In the genomic region with DNA sequence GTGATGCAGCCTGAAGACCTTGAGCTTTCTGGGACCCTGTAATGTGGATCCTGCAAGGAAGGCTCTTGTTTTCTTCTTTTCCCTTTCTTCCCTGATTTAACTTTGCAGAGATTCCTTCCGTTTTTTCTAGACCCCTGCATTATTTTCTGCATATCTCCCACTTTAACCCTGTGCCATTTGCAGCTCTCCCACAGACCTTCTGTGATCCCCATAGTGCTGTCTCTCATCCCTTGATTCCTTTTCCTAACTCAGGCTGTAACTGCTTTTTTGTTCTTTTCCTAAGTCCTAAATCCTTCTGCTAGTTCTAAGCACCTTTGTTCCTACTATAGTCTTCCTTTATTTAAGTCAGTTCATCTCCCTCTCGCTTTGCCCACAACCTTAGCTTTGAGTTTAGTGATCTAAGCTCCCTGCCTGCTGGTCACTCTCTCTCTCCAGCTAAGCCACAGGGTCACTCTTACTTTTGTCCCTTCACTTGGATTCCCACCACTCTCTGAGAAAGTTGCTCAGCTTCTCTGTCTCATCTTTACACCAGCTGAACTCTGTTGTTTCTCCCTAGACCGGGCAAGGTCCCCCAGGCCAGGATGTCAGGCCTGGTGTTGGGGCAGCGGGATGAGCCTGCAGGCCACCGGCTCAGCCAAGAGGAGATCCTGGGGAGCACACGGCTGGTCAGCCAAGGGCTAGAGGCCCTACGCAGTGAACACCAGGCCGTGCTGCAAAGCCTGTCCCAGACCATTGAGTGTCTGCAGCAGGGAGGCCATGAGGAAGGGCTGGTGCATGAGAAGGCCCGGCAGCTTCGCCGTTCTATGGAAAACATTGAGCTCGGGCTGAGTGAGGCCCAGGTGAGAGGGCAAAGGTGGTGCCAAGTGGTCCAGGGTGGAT, we compare ENCODE assay signal across 11 cellular contexts. TPM values are rescaled to one million over a fixed set of nuclear protein-coding genes. Genes with fewer than 3 reads are reported as not detected.
DNase-seq lines count a peak whose midpoint lies in the region; ATAC-seq, FAIRE-seq and TF ChIP-seq lines count a peak whose summit lies in the region.
"Had no signal": no experiment of that assay in that cellular context is flagged by ENCODE, and none has a peak within 500 bp of the region (broad histone marks: within the 10 kb centered on the region; RNA-seq: fewer than 3 reads in every experiment).

No MANE protein-coding gene starts in this region.

- no peaks in the 10 kb centered on the region for H3K9me3 ChIP-seq in HepG2 (ENCODE audit: low read length)

- 9% methylated on average over 12 of the region's 12 CpGs for WGBS in HepG2 (ENCODE audit: low lambda C conversion rate)

- CTCF ChIA-PET in activated CD8-positive, alpha-beta T cell treated with anti-CD3 and anti-CD28 coated beads, Interleukin-2, amount 10 ng/mL, durations not matched to agents 7 days and 5 days (lab: Charles Lee): interaction anchor here (0.6 to 1.5 kb wide), 4 partner anchors 8 to 126 kb away, joined by 3 to 8 read pairs (median 3); no protein-coding TSS in a partner anchor
- CTCF ChIA-PET in HepG2 (lab: Yijun Ruan, JAX; ENCODE audit: low intra/inter-chr PET ratio, low total read pairs): no interaction called here

- no peaks in the 10 kb centered on the region for H3K9me3 Mint-ChIP-seq in activated CD4-positive, alpha-beta T cell treated with anti-CD3 and anti-CD28 coated beads, Interleukin-2, amount 10 ng/mL, durations not matched to agents 24 days and 14 days
- H3K9me3 Mint-ChIP-seq in activated CD8-positive, alpha-beta T cell treated with anti-CD3 and anti-CD28 coated beads, Interleukin-2, amount 10 ng/mL, durations not matched to agents 7 days and 5 days (ENCODE audit: insufficient read depth): no peaks in the 10 kb centered on the region
- H3K9me3 Mint-ChIP-seq in stimulated activated naive CD8-positive, alpha-beta T cell treated with anti-CD3 and anti-CD28 coated beads, Interleukin-15, amount 100 ng/mL, for 72 hours: no peaks in the 10 kb centered on the region

- H3K27ac Mint-ChIP-seq in activated CD4-positive, alpha-beta T cell treated with anti-CD3 and anti-CD28 coated beads, Interleukin-2, amount 10 ng/mL, durations not matched to agents 24 days and 14 days: peak overlapping the region; percentile 11
- H3K27ac Mint-ChIP-seq in activated CD8-positive, alpha-beta T cell treated with anti-CD3 and anti-CD28 coated beads, Interleukin-2, amount 10 ng/mL, durations not matched to agents 7 days and 5 days: peak overlapping the region; percentile 98
- peak overlapping the region in 1 of 2 donors; percentile 1 for H3K27ac Mint-ChIP-seq in stimulated activated naive CD8-positive, alpha-beta T cell treated with anti-CD3 and anti-CD28 coated beads, Interleukin-15, amount 100 ng/mL, for 72 hours

- no peak for DNase-seq in activated CD4-positive, alpha-beta T cell treated with anti-CD3 and anti-CD28 coated beads, Interleukin-2, amount 10 ng/mL, durations not matched to agents 24 days and 14 days
- DNase-seq in activated CD4-positive, alpha-beta T cell treated with anti-CD3 and anti-CD28 coated beads for 1 hour: no peak
- no peak for DNase-seq in activated CD8-positive, alpha-beta T cell treated with anti-CD3 and anti-CD28 coated beads, Interleukin-2, amount 10 ng/mL, durations not matched to agents 7 days and 5 days
- no peak for DNase-seq in HepG2 (ENCODE audit: low spot score)
- no peak for DNase-seq in stimulated activated naive CD8-positive, alpha-beta T cell treated with anti-CD3 and anti-CD28 coated beads, Interleukin-15, amount 100 ng/mL, for 72 hours
- DNase-seq in LoVo (ENCODE audit: low spot score): no peak
- no peak for DNase-seq in KBM-7
- DNase-seq: NCI-H1105 had no signal

- peaks cover 35% of the 10 kb centered on the region for H3K79me2 ChIP-seq in HepG2 (ENCODE audit: insufficient read depth, low read length)

- peak; percentile 67 for FAIRE-seq in HepG2 (lab: Jason Lieb, UNC)
- FAIRE-seq: bronchial epithelial cell, GM18507 had no signal

- H4K20me1 ChIP-seq in HepG2 (ENCODE audit: insufficient read depth, low read length): no peaks in the 10 kb centered on the region

- peaks cover 16% of the 10 kb centered on the region for H3K36me3 Mint-ChIP-seq in activated CD4-positive, alpha-beta T cell treated with anti-CD3 and anti-CD28 coated beads, Interleukin-2, amount 10 ng/mL, durations not matched to agents 24 days and 14 days (ENCODE audit: low read depth)
- H3K36me3 Mint-ChIP-seq in activated CD8-positive, alpha-beta T cell treated with anti-CD3 and anti-CD28 coated beads, Interleukin-2, amount 10 ng/mL, durations not matched to agents 7 days and 5 days (ENCODE audit: low read depth): peaks cover 14% of the 10 kb centered on the region

- H3K27ac ChIP-seq in HepG2 (ENCODE audit: extremely low read length, insufficient read depth, low read length): peak overlapping the region; percentile 91

- H3K4me1 ChIP-seq in HepG2 (ENCODE audit: insufficient read depth, low read length): peaks cover 33% of the 10 kb centered on the region

- H3K4me3 ChIP-seq in HepG2 (replicated peaks in 1 of 3; ENCODE audit: insufficient read depth in 1 of 3, low read depth in 2 of 3, low read length in 3 of 3): peak overlapping the region; percentile 74 to 99 (median 93)

- TF ChIP-seq RAD21 in HepG2 (CRISPR knock-in tag; IDR thresholded peaks at IDR 0.05): peak; percentile 43; the same call in 1 of the 2 replicates

- no peak for TF ChIP-seq POLR2A in HepG2 (IDR thresholded peaks at IDR 0.05; ENCODE audit: insufficient read depth in 1 of 2, low read depth in 2 of 2, low read length in 2 of 2)

- no peak for TF ChIP-seq CTCF in HepG2 (CRISPR knock-in tag; IDR thresholded peaks at IDR 0.05)

- intact Hi-C loops in activated CD4-positive, alpha-beta T cell treated with anti-CD3 and anti-CD28 coated beads, Interleukin-2, amount 10 ng/mL, durations not matched to agents 24 days and 14 days (cut with micrococcal nuclease): no loop called here
- intact Hi-C loops in HepG2 (cut with micrococcal nuclease; ENCODE audit: unreplicated experiment): loop anchor here (1.0 to 2.0 kb wide), 2 partner anchors 46 to 160 kb away; partner anchors contain the start of gene KLHDC3

- TF ChIP-seq EP300 in HepG2 (IDR thresholded peaks at IDR 0.05; ENCODE audit: low read depth in 2 of 2, low read length in 2 of 2) (no peak), HepG2 (CRISPR knock-in tag; IDR thresholded peaks at IDR 0.05; ENCODE audit: borderline replicate concordance) (no peak)

- H3K27me3 ChIP-seq in HepG2 (ENCODE audit: control insufficient read depth in 1 of 2, insufficient read depth in 2 of 2, low read length in 2 of 2): no peaks in the 10 kb centered on the region; a peak in 1 of 5 replicates

- no peaks in the 10 kb centered on the region for H3K27me3 Mint-ChIP-seq in activated CD4-positive, alpha-beta T cell treated with anti-CD3 and anti-CD28 coated beads, Interleukin-2, amount 10 ng/mL, durations not matched to agents 24 days and 14 days
- H3K27me3 Mint-ChIP-seq in activated CD8-positive, alpha-beta T cell treated with anti-CD3 and anti-CD28 coated beads, Interleukin-2, amount 10 ng/mL, durations not matched to agents 7 days and 5 days (ENCODE audit: low read depth): no peaks in the 10 kb centered on the region
- H3K27me3 Mint-ChIP-seq in stimulated activated naive CD8-positive, alpha-beta T cell treated with anti-CD3 and anti-CD28 coated beads, Interleukin-15, amount 100 ng/mL, for 72 hours: no peaks in the 10 kb centered on the region

- TSS peak; percentile 72 for BruUV-seq in HepG2 (replicated peaks; lab: Mats Ljungman, UMichigan)

- no peak for ATAC-seq in activated CD8-positive, alpha-beta T cell treated with anti-CD3 and anti-CD28 coated beads, Interleukin-2, amount 10 ng/mL, durations not matched to agents 7 days and 5 days
- ATAC-seq in HepG2 (peak; percentile 12), HG02678 (IDR thresholded peaks at IDR 0.05; ENCODE audit: unreplicated experiment) (no peak)
- no peak for ATAC-seq in stimulated activated naive CD8-positive, alpha-beta T cell treated with anti-CD3 and anti-CD28 coated beads, Interleukin-15, amount 100 ng/mL, for 72 hours

- in situ Hi-C loops in HepG2 (cut with HindIII; ENCODE audit: extremely low pct_ligation_motif_present, low pct_unique_long_range_greater_than_20kb) (no loop called here), KBM-7 (cut with MboI; ENCODE audit: low pct_unique_long_range_greater_than_20kb, low sequenced_read_pairs) (no loop called here)

- peak overlapping the region; percentile 99 for H3K4me3 Mint-ChIP-seq in activated CD4-positive, alpha-beta T cell treated with anti-CD3 and anti-CD28 coated beads, Interleukin-2, amount 10 ng/mL, durations not matched to agents 24 days and 14 days
- peak overlapping the region; percentile 95 for H3K4me3 Mint-ChIP-seq in activated CD8-positive, alpha-beta T cell treated with anti-CD3 and anti-CD28 coated beads, Interleukin-2, amount 10 ng/mL, durations not matched to agents 7 days and 5 days
- H3K4me3 Mint-ChIP-seq in stimulated activated naive CD8-positive, alpha-beta T cell treated with anti-CD3 and anti-CD28 coated beads, Interleukin-15, amount 100 ng/mL, for 72 hours: peak overlapping the region; percentile 88 to 93

- H2AFZ ChIP-seq in HepG2 (ENCODE audit: low read length): no peak overlapping the region

- H3K36me3 ChIP-seq in HepG2 (replicated peaks in 1 of 2; ENCODE audit: control insufficient read depth in 1 of 2, insufficient read depth in 2 of 2, low read length in 2 of 2): peaks cover 6 to 42% of the 10 kb centered on the region in 2 experiments

- POLR2A ChIA-PET in activated CD8-positive, alpha-beta T cell treated with anti-CD3 and anti-CD28 coated beads, Interleukin-2, amount 10 ng/mL, durations not matched to agents 7 days and 5 days (lab: Charles Lee): no interaction called here
- POLR2A ChIA-PET in HepG2 (lab: Yijun Ruan, JAX): interaction anchor here (0.7 to 3.3 kb wide), 45 partner anchors 11 to 315 kb away, joined by 3 to 103 read pairs (median 7); partner anchors contain the start of genes CNPY3, CUL9, DNPH1 and GNMT

- H3K4me1 Mint-ChIP-seq in activated CD4-positive, alpha-beta T cell treated with anti-CD3 and anti-CD28 coated beads, Interleukin-2, amount 10 ng/mL, durations not matched to agents 24 days and 14 days: peaks cover 30% of the 10 kb centered on the region
- H3K4me1 Mint-ChIP-seq in activated CD8-positive, alpha-beta T cell treated with anti-CD3 and anti-CD28 coated beads, Interleukin-2, amount 10 ng/mL, durations not matched to agents 7 days and 5 days (ENCODE audit: low read depth): peaks cover 24% of the 10 kb centered on the region
- peaks cover 36% of the 10 kb centered on the region for H3K4me1 Mint-ChIP-seq in stimulated activated naive CD8-positive, alpha-beta T cell treated with anti-CD3 and anti-CD28 coated beads, Interleukin-15, amount 100 ng/mL, for 72 hours

- H3K4me2 ChIP-seq in HepG2 (ENCODE audit: low read depth, low read length): peak overlapping the region; percentile 90

- H3K9ac ChIP-seq in HepG2 (ENCODE audit: insufficient read depth, low read depth, low read length): peak overlapping the region; percentile 83

RNA-seq across cellular contexts. Expression of gene KLC4, which starts 1.6 kb away (rescaled TPM):
- 9.5 and 10.7 TPM in 2 replicates for total RNA-seq in activated CD4-positive, alpha-beta T cell treated with anti-CD3 and anti-CD28 coated beads, Interleukin-2, amount 10 ng/mL, durations not matched to agents 24 days and 14 days
- 10 to 100 TPM; 11.1 to 12.4 TPM for total RNA-seq in activated CD8-positive, alpha-beta T cell treated with anti-CD3 and anti-CD28 coated beads, Interleukin-2, amount 10 ng/mL, durations not matched to agents 7 days and 5 days
- total RNA-seq in HepG2 (2016; rRNA removed; fragmentation: Illumina TruSeq; extraction: Trizol): 45.4 and 45.8 TPM in 2 replicates
- 8.5 and 8.8 TPM in 2 replicates for total RNA-seq in HepG2 (2016; cell fraction: cytosol; rRNA removed; fragmentation: Illumina TruSeq; extraction: Trizol; ENCODE audit: low read depth)
- total RNA-seq in HepG2 (2016; cell fraction: insoluble cytoplasmic fraction; rRNA removed; fragmentation: Illumina TruSeq; extraction: Trizol): 47.2 and 51.0 TPM in 2 replicates
- 13.3 and 15.2 TPM in 2 replicates for total RNA-seq in HepG2 (2016; cell fraction: membrane; rRNA removed; fragmentation: Illumina TruSeq; extraction: Trizol)
- 35.8 and 40.4 TPM in 2 replicates for total RNA-seq in HepG2 (2016; cell fraction: nucleus; rRNA removed; fragmentation: Illumina TruSeq; extraction: Trizol)
- 70.4 and 89.4 TPM in 2 replicates for polyA plus RNA-seq in HepG2 (2011; rRNA removed)
- 29.9 and 38.2 TPM in 2 replicates for polyA plus RNA-seq in HepG2 (2011; cell fraction: cytosol; rRNA removed)
- 249 and 270 TPM in 2 replicates for polyA plus RNA-seq in HepG2 (2011; cell fraction: nucleus; rRNA removed)
- polyA plus RNA-seq in HepG2 (2012): 56.0 and 58.1 TPM in 2 replicates
- 4.5 and 5.4 TPM in 2 replicates for polyA plus RNA-seq in HepG2 (2016; cell fraction: cytosol; fragmentation: Illumina TruSeq; extraction: Trizol; ENCODE audit: low read depth)
- 32.7 and 33.8 TPM in 2 replicates for polyA plus RNA-seq in HepG2 (2016; cell fraction: insoluble cytoplasmic fraction; fragmentation: Illumina TruSeq; extraction: Trizol; ENCODE audit: low read depth)
- polyA plus RNA-seq in HepG2 (2016; cell fraction: membrane; fragmentation: Illumina TruSeq; extraction: Trizol; ENCODE audit: low read depth): 6.9 and 7.6 TPM in 2 replicates
- polyA plus RNA-seq in HepG2 (2016; cell fraction: nucleus; fragmentation: Illumina TruSeq; extraction: Trizol; ENCODE audit: insufficient read depth, low read depth): 72.9 and 91.6 TPM in 2 replicates
- 12.0 and 88.9 TPM in 2 replicates for polyA minus RNA-seq in HepG2 (2011; rRNA and poly(A)+ RNA removed; ENCODE audit: low replicate concordance)
- 22.5 and 32.4 TPM in 2 replicates for polyA minus RNA-seq in HepG2 (2011; cell fraction: cytosol; rRNA and poly(A)+ RNA removed)
- polyA minus RNA-seq in HepG2 (2011; cell fraction: nucleus; rRNA and poly(A)+ RNA removed): 64.2 and 74.3 TPM in 2 replicates

RNA-seq across cellular contexts. Expression of gene MRPL2, which starts 1.8 kb away (rescaled TPM):
- total RNA-seq in activated CD4-positive, alpha-beta T cell treated with anti-CD3 and anti-CD28 coated beads, Interleukin-2, amount 10 ng/mL, durations not matched to agents 24 days and 14 days: 83.8 and 103 TPM in 2 replicates
- 10 to 100 TPM; 57.5 to 58.7 TPM for total RNA-seq in activated CD8-positive, alpha-beta T cell treated with anti-CD3 and anti-CD28 coated beads, Interleukin-2, amount 10 ng/mL, durations not matched to agents 7 days and 5 days
- total RNA-seq in HepG2 (2016; rRNA removed; fragmentation: Illumina TruSeq; extraction: Trizol): 56.1 and 56.8 TPM in 2 replicates
- 24.7 and 25.2 TPM in 2 replicates for total RNA-seq in HepG2 (2016; cell fraction: cytosol; rRNA removed; fragmentation: Illumina TruSeq; extraction: Trizol; ENCODE audit: low read depth)
- total RNA-seq in HepG2 (2016; cell fraction: insoluble cytoplasmic fraction; rRNA removed; fragmentation: Illumina TruSeq; extraction: Trizol): 45.8 and 58.5 TPM in 2 replicates
- 19.8 and 24.7 TPM in 2 replicates for total RNA-seq in HepG2 (2016; cell fraction: membrane; rRNA removed; fragmentation: Illumina TruSeq; extraction: Trizol)
- total RNA-seq in HepG2 (2016; cell fraction: nucleus; rRNA removed; fragmentation: Illumina TruSeq; extraction: Trizol): 29.3 and 31.1 TPM in 2 replicates
- polyA plus RNA-seq in HepG2 (2011; rRNA removed): 65.6 and 69.9 TPM in 2 replicates
- 54.5 and 71.8 TPM in 2 replicates for polyA plus RNA-seq in HepG2 (2011; cell fraction: cytosol; rRNA removed)
- polyA plus RNA-seq in HepG2 (2011; cell fraction: nucleus; rRNA removed): 75.8 and 91.0 TPM in 2 replicates
- 95.2 and 116 TPM in 2 replicates for polyA plus RNA-seq in HepG2 (2012)
- polyA plus RNA-seq in HepG2 (2016; cell fraction: cytosol; fragmentation: Illumina TruSeq; extraction: Trizol; ENCODE audit: low read depth): 24.0 and 25.5 TPM in 2 replicates
- polyA plus RNA-seq in HepG2 (2016; cell fraction: insoluble cytoplasmic fraction; fragmentation: Illumina TruSeq; extraction: Trizol; ENCODE audit: low read depth): 88.5 and 104 TPM in 2 replicates
- 24.2 and 27.0 TPM in 2 replicates for polyA plus RNA-seq in HepG2 (2016; cell fraction: membrane; fragmentation: Illumina TruSeq; extraction: Trizol; ENCODE audit: low read depth)
- 91.3 and 95.0 TPM in 2 replicates for polyA plus RNA-seq in HepG2 (2016; cell fraction: nucleus; fragmentation: Illumina TruSeq; extraction: Trizol; ENCODE audit: insufficient read depth, low read depth)
- 45.8 and 60.7 TPM in 2 replicates for polyA minus RNA-seq in HepG2 (2011; rRNA and poly(A)+ RNA removed; ENCODE audit: low replicate concordance)
- 30.5 and 54.2 TPM in 2 replicates for polyA minus RNA-seq in HepG2 (2011; cell fraction: cytosol; rRNA and poly(A)+ RNA removed)
- 18.3 and 19.6 TPM in 2 replicates for polyA minus RNA-seq in HepG2 (2011; cell fraction: nucleus; rRNA and poly(A)+ RNA removed)

RNA-seq across cellular contexts. Expression of gene CUL7, which starts 7.3 kb away (rescaled TPM):
- 22.6 and 24.7 TPM in 2 replicates for total RNA-seq in activated CD4-positive, alpha-beta T cell treated with anti-CD3 and anti-CD28 coated beads, Interleukin-2, amount 10 ng/mL, durations not matched to agents 24 days and 14 days
- 1 to 10 TPM; 8.5 to 8.9 TPM for total RNA-seq in activated CD8-positive, alpha-beta T cell treated with anti-CD3 and anti-CD28 coated beads, Interleukin-2, amount 10 ng/mL, durations not matched to agents 7 days and 5 days
- 30.7 and 32.0 TPM in 2 replicates for total RNA-seq in HepG2 (2016; rRNA removed; fragmentation: Illumina TruSeq; extraction: Trizol)
- 1.6 and 2.2 TPM in 2 replicates for total RNA-seq in HepG2 (2016; cell fraction: cytosol; rRNA removed; fragmentation: Illumina TruSeq; extraction: Trizol; ENCODE audit: low read depth)
- total RNA-seq in HepG2 (2016; cell fraction: insoluble cytoplasmic fraction; rRNA removed; fragmentation: Illumina TruSeq; extraction: Trizol): 27.3 and 31.2 TPM in 2 replicates
- 5.8 and 6.7 TPM in 2 replicates for total RNA-seq in HepG2 (2016; cell fraction: membrane; rRNA removed; fragmentation: Illumina TruSeq; extraction: Trizol)
- 34.6 and 35.9 TPM in 2 replicates for total RNA-seq in HepG2 (2016; cell fraction: nucleus; rRNA removed; fragmentation: Illumina TruSeq; extraction: Trizol)
- polyA plus RNA-seq in HepG2 (2011; rRNA removed): 60.7 and 79.4 TPM in 2 replicates
- 38.0 and 49.6 TPM in 2 replicates for polyA plus RNA-seq in HepG2 (2011; cell fraction: cytosol; rRNA removed)
- polyA plus RNA-seq in HepG2 (2011; cell fraction: nucleus; rRNA removed): 221 and 265 TPM in 2 replicates
- 36.5 and 41.4 TPM in 2 replicates for polyA plus RNA-seq in HepG2 (2012)
- 1.1 and 1.4 TPM in 2 replicates for polyA plus RNA-seq in HepG2 (2016; cell fraction: cytosol; fragmentation: Illumina TruSeq; extraction: Trizol; ENCODE audit: low read depth)
- polyA plus RNA-seq in HepG2 (2016; cell fraction: insoluble cytoplasmic fraction; fragmentation: Illumina TruSeq; extraction: Trizol; ENCODE audit: low read depth): 16.9 and 21.5 TPM in 2 replicates
- polyA plus RNA-seq in HepG2 (2016; cell fraction: membrane; fragmentation: Illumina TruSeq; extraction: Trizol; ENCODE audit: low read depth): 2.2 and 2.7 TPM in 2 replicates
- polyA plus RNA-seq in HepG2 (2016; cell fraction: nucleus; fragmentation: Illumina TruSeq; extraction: Trizol; ENCODE audit: insufficient read depth, low read depth): 63.7 and 70.4 TPM in 2 replicates
- polyA minus RNA-seq in HepG2 (2011; rRNA and poly(A)+ RNA removed; ENCODE audit: low replicate concordance): 14.4 and 143 TPM in 2 replicates
- 44.5 and 45.5 TPM in 2 replicates for polyA minus RNA-seq in HepG2 (2011; cell fraction: cytosol; rRNA and poly(A)+ RNA removed)
- 65.0 and 67.0 TPM in 2 replicates for polyA minus RNA-seq in HepG2 (2011; cell fraction: nucleus; rRNA and poly(A)+ RNA removed)

RNA-seq across cellular contexts. Expression of gene PTK7, which starts 15.1 kb away (rescaled TPM):
- total RNA-seq in activated CD4-positive, alpha-beta T cell treated with anti-CD3 and anti-CD28 coated beads, Interleukin-2, amount 10 ng/mL, durations not matched to agents 24 days and 14 days: 3.4 and 4.3 TPM in 2 replicates
- 1 to 10 TPM; 1.2 to 1.8 TPM for total RNA-seq in activated CD8-positive, alpha-beta T cell treated with anti-CD3 and anti-CD28 coated beads, Interleukin-2, amount 10 ng/mL, durations not matched to agents 7 days and 5 days
- 48.5 and 99.8 TPM in 2 replicates for total RNA-seq in HepG2 (2016; rRNA removed; fragmentation: Illumina TruSeq; extraction: Trizol)
- total RNA-seq in HepG2 (2016; cell fraction: cytosol; rRNA removed; fragmentation: Illumina TruSeq; extraction: Trizol; ENCODE audit: low read depth): 16.1 and 17.5 TPM in 2 replicates
- 42.2 and 99.6 TPM in 2 replicates for total RNA-seq in HepG2 (2016; cell fraction: insoluble cytoplasmic fraction; rRNA removed; fragmentation: Illumina TruSeq; extraction: Trizol)
- total RNA-seq in HepG2 (2016; cell fraction: membrane; rRNA removed; fragmentation: Illumina TruSeq; extraction: Trizol): 29.0 and 31.7 TPM in 2 replicates
- 111 and 135 TPM in 2 replicates for total RNA-seq in HepG2 (2016; cell fraction: nucleus; rRNA removed; fragmentation: Illumina TruSeq; extraction: Trizol)
- polyA plus RNA-seq in HepG2 (2011; rRNA removed): 98.5 and 116 TPM in 2 replicates
- polyA plus RNA-seq in HepG2 (2011; cell fraction: cytosol; rRNA removed): 75.5 and 97.3 TPM in 2 replicates
- 240 and 289 TPM in 2 replicates for polyA plus RNA-seq in HepG2 (2011; cell fraction: nucleus; rRNA removed)
- 93.9 and 95.7 TPM in 2 replicates for polyA plus RNA-seq in HepG2 (2012)
- 6.8 and 7.3 TPM in 2 replicates for polyA plus RNA-seq in HepG2 (2016; cell fraction: cytosol; fragmentation: Illumina TruSeq; extraction: Trizol; ENCODE audit: low read depth)
- 34.4 and 38.1 TPM in 2 replicates for polyA plus RNA-seq in HepG2 (2016; cell fraction: insoluble cytoplasmic fraction; fragmentation: Illumina TruSeq; extraction: Trizol; ENCODE audit: low read depth)
- polyA plus RNA-seq in HepG2 (2016; cell fraction: membrane; fragmentation: Illumina TruSeq; extraction: Trizol; ENCODE audit: low read depth): 12.8 and 15.4 TPM in 2 replicates
- polyA plus RNA-seq in HepG2 (2016; cell fraction: nucleus; fragmentation: Illumina TruSeq; extraction: Trizol; ENCODE audit: insufficient read depth, low read depth): 220 and 224 TPM in 2 replicates
- polyA minus RNA-seq in HepG2 (2011; rRNA and poly(A)+ RNA removed; ENCODE audit: low replicate concordance): 0.19 and 231 TPM in 2 replicates
- 83.9 and 88.1 TPM in 2 replicates for polyA minus RNA-seq in HepG2 (2011; cell fraction: cytosol; rRNA and poly(A)+ RNA removed)
- 66.0 and 71.1 TPM in 2 replicates for polyA minus RNA-seq in HepG2 (2011; cell fraction: nucleus; rRNA and poly(A)+ RNA removed)

RNA-seq across cellular contexts. Expression of gene RRP36, which starts 39.6 kb away (rescaled TPM):
- 79.9 and 83.4 TPM in 2 replicates for total RNA-seq in activated CD4-positive, alpha-beta T cell treated with anti-CD3 and anti-CD28 coated beads, Interleukin-2, amount 10 ng/mL, durations not matched to agents 24 days and 14 days
- 10 to 100 TPM; 84.3 to 92.8 TPM for total RNA-seq in activated CD8-positive, alpha-beta T cell treated with anti-CD3 and anti-CD28 coated beads, Interleukin-2, amount 10 ng/mL, durations not matched to agents 7 days and 5 days
- total RNA-seq in HepG2 (2016; rRNA removed; fragmentation: Illumina TruSeq; extraction: Trizol): 144 and 184 TPM in 2 replicates
- total RNA-seq in HepG2 (2016; cell fraction: cytosol; rRNA removed; fragmentation: Illumina TruSeq; extraction: Trizol; ENCODE audit: low read depth): 41.5 and 43.9 TPM in 2 replicates
- 139 and 185 TPM in 2 replicates for total RNA-seq in HepG2 (2016; cell fraction: insoluble cytoplasmic fraction; rRNA removed; fragmentation: Illumina TruSeq; extraction: Trizol)
- 82.9 and 85.4 TPM in 2 replicates for total RNA-seq in HepG2 (2016; cell fraction: membrane; rRNA removed; fragmentation: Illumina TruSeq; extraction: Trizol)
- total RNA-seq in HepG2 (2016; cell fraction: nucleus; rRNA removed; fragmentation: Illumina TruSeq; extraction: Trizol): 49.7 and 52.1 TPM in 2 replicates
- polyA plus RNA-seq in HepG2 (2011; rRNA removed): 29.5 and 31.1 TPM in 2 replicates
- polyA plus RNA-seq in HepG2 (2011; cell fraction: cytosol; rRNA removed): 28.3 and 36.3 TPM in 2 replicates
- polyA plus RNA-seq in HepG2 (2011; cell fraction: nucleus; rRNA removed): 8.2 and 11.1 TPM in 2 replicates
- 35.6 and 36.9 TPM in 2 replicates for polyA plus RNA-seq in HepG2 (2012)
- 26.9 and 28.8 TPM in 2 replicates for polyA plus RNA-seq in HepG2 (2016; cell fraction: cytosol; fragmentation: Illumina TruSeq; extraction: Trizol; ENCODE audit: low read depth)
- polyA plus RNA-seq in HepG2 (2016; cell fraction: insoluble cytoplasmic fraction; fragmentation: Illumina TruSeq; extraction: Trizol; ENCODE audit: low read depth): 145 and 156 TPM in 2 replicates
- polyA plus RNA-seq in HepG2 (2016; cell fraction: membrane; fragmentation: Illumina TruSeq; extraction: Trizol; ENCODE audit: low read depth): 45.9 and 51.4 TPM in 2 replicates
- polyA plus RNA-seq in HepG2 (2016; cell fraction: nucleus; fragmentation: Illumina TruSeq; extraction: Trizol; ENCODE audit: insufficient read depth, low read depth): 64.0 and 64.6 TPM in 2 replicates
- polyA minus RNA-seq in HepG2 (2011; rRNA and poly(A)+ RNA removed; ENCODE audit: low replicate concordance): 22.6 and 58.3 TPM in 2 replicates
- 22.8 and 24.6 TPM in 2 replicates for polyA minus RNA-seq in HepG2 (2011; cell fraction: cytosol; rRNA and poly(A)+ RNA removed)
- polyA minus RNA-seq in HepG2 (2011; cell fraction: nucleus; rRNA and poly(A)+ RNA removed): 12.1 and 18.5 TPM in 2 replicates
